Comparison of ENCODE assay signal across 16 cellular contexts in the genomic region with DNA sequence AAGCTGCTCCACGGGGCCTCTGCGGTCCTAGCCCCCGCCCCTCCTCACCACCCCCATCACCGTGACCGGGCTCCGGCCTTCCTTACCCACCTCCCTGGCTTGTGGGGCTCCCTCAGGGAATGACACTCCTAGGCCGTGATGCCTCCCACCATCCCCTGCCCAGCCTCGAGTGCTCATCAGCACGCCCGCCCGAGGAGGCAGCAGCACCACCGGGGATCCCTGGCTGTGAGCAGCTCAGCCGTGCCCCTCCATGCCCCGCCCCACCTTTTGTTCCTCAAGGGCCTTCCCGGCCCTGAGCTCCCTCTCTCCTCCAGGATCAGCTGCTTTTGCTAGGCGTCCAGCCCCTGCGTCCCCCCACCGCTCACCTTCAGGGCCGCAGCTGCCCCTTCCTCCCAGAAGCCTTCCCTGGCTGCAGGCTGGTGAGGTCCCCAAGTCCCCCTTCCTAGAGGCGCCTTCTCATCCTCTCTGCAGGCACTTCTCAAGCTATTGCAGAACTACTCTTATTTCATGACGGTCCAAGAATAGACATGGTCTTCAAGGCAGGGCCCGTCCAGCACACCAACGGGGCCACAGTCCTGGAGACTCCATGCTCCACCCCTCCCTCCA. TPM values are rescaled to one million over a fixed set of nuclear protein-coding genes. Genes with fewer than 3 reads are reported as not detected.
A peak's percentile ranks its signal among the peaks of the same experiment; 100 is the strongest.
DNase-seq lines count a peak whose midpoint lies in the region; ATAC-seq and TF ChIP-seq lines count a peak whose summit lies in the region.
"Had no signal": no experiment of that assay in that cellular context is flagged by ENCODE, and none has a peak within 500 bp of the region (broad histone marks: within the 10 kb centered on the region; RNA-seq: fewer than 3 reads in every experiment).

No MANE protein-coding gene starts in this region.

- WGBS in neuronal stem cell (ENCODE audit: extremely low coverage in 2 of 2, insufficient read length in 2 of 2, insufficient replicate concordance in 1 of 2), 2 donors, result no CpG with 5 or more reads among the region's 23 CpGs

- H2AK5ac ChIP-seq in neuronal stem cell (ENCODE audit: low read depth, low read length), result peak overlapping the region; percentile 97

- no peak overlapping the region for H4K91ac ChIP-seq in neuronal stem cell (ENCODE audit: low read depth, low read length, poor library complexity)

- H3K36me3 ChIP-seq in HEK293 (ENCODE audit: control insufficient read depth in 2 of 2, insufficient read depth in 1 of 2, low read length in 2 of 2), result peaks cover 0 to 18% of the 10 kb centered on the region in 2 experiments; a peak in 1 of 3 replicates
- H3K36me3 ChIP-seq in NT2/D1 (ENCODE audit: insufficient read depth, insufficient read length, low read length), result peaks cover 41% of the 10 kb centered on the region
- no peaks in the 10 kb centered on the region for H3K36me3 ChIP-seq in neuronal stem cell (replicated peaks in 1 of 2; ENCODE audit: control insufficient read depth in 2 of 2, insufficient read depth in 2 of 2, low read length in 2 of 2)
- H3K36me3 ChIP-seq: SJCRH30 had no signal

- peaks cover 2% of the 10 kb centered on the region for H3K79me1 ChIP-seq in neuronal stem cell (ENCODE audit: low read depth, low read length)

- peak overlapping the region; percentile 97 for H3K14ac ChIP-seq in neuronal stem cell (ENCODE audit: low read length)

- peak overlapping the region; percentile 65 for H4K8ac ChIP-seq in neuronal stem cell (ENCODE audit: low read depth, low read length)

- CTCF ChIA-PET in HEK293 (lab: Yijun Ruan, JAX), result no interaction called here

- ATAC-seq in stimulated activated effector memory CD8-positive, alpha-beta T cell treated with anti-CD3 and anti-CD28 coated beads, Interleukin-12 subunit alpha, Interleukin-12 subunit beta, amount 100 ng/mL, for 72 hours, result no peak

- POLR2A ChIA-PET in HEK293 (lab: Yijun Ruan, JAX), result no interaction called here

- H3K36me3 Mint-ChIP-seq in stimulated activated effector memory CD8-positive, alpha-beta T cell treated with anti-CD3 and anti-CD28 coated beads, Interleukin-12 subunit alpha, Interleukin-12 subunit beta, amount 100 ng/mL, for 72 hours, result peaks cover 17% of the 10 kb centered on the region

- TF ChIP-seq CTCF in HEK293 (tag by site-specific recombination; IDR thresholded peaks at IDR 0.05), result no peak

- H3K9me3 Mint-ChIP-seq in stimulated activated effector memory CD8-positive, alpha-beta T cell treated with anti-CD3 and anti-CD28 coated beads, Interleukin-12 subunit alpha, Interleukin-12 subunit beta, amount 100 ng/mL, for 72 hours, result no peaks in the 10 kb centered on the region

- H3K4me1 ChIP-seq in HEK293 (ENCODE audit: control insufficient read depth, insufficient read depth, low read length) (0 out of 2 replicates have a peak, but pooled peaks cover 2% of the 10 kb centered on the region), NT2/D1 (ENCODE audit: insufficient read depth, insufficient read length) (peaks cover 32% of the 10 kb centered on the region), neuronal stem cell (ENCODE audit: control insufficient read depth in 2 of 2, insufficient read depth in 1 of 2, low read depth in 1 of 2, low read length in 2 of 2) (peaks cover 15 to 18% of the 10 kb centered on the region in 2 donors)

- peak overlapping the region; percentile 26 for H2BK15ac ChIP-seq in neuronal stem cell (ENCODE audit: low read length)

- peak overlapping the region; percentile 11 for H3K4me2 ChIP-seq in neuronal stem cell (ENCODE audit: insufficient read depth, low read length, poor library complexity, severe bottlenecking)

- H3K27ac Mint-ChIP-seq in stimulated activated effector memory CD8-positive, alpha-beta T cell treated with anti-CD3 and anti-CD28 coated beads, Interleukin-12 subunit alpha, Interleukin-12 subunit beta, amount 100 ng/mL, for 72 hours, result no peak overlapping the region

- H3K4me3 Mint-ChIP-seq in stimulated activated effector memory CD8-positive, alpha-beta T cell treated with anti-CD3 and anti-CD28 coated beads, Interleukin-12 subunit alpha, Interleukin-12 subunit beta, amount 100 ng/mL, for 72 hours, result no peak overlapping the region

- H3K27ac ChIP-seq in HEK293 (ENCODE audit: extremely low read depth, low read depth, low read length) (no peak overlapping the region), neuronal stem cell (replicated peaks; ENCODE audit: low read length) (no peak overlapping the region)
- H3K27ac ChIP-seq: SJCRH30 had no signal

- peak overlapping the region; percentile 72 for H2BK120ac ChIP-seq in neuronal stem cell (ENCODE audit: low read depth, low read length)

- H3K4me1 Mint-ChIP-seq in stimulated activated effector memory CD8-positive, alpha-beta T cell treated with anti-CD3 and anti-CD28 coated beads, Interleukin-12 subunit alpha, Interleukin-12 subunit beta, amount 100 ng/mL, for 72 hours, result peaks cover 17% of the 10 kb centered on the region

- H3K27me3 ChIP-seq in NT2/D1 (ENCODE audit: insufficient read depth, insufficient read length) (no peaks in the 10 kb centered on the region), neuronal stem cell (ENCODE audit: control insufficient read depth in 3 of 3, insufficient read depth in 3 of 3, low read depth in 1 of 3, low read length in 3 of 3) (no peaks in the 10 kb centered on the region)
- H3K27me3 ChIP-seq: SJCRH30 had no signal

- H3K18ac ChIP-seq in neuronal stem cell (ENCODE audit: low read length), result peak overlapping the region; percentile 93

- H3K4me3 ChIP-seq in HEK293 (ENCODE audit: low read depth, low read length), result no peak overlapping the region
- H3K4me3 ChIP-seq in NT2/D1 (ENCODE audit: insufficient read length, low read depth), result no peak overlapping the region
- no peak overlapping the region for H3K4me3 ChIP-seq in neuronal stem cell (ENCODE audit: low read length in 2 of 2)
- H3K4me3 ChIP-seq: SJCRH30 had no signal

- DNase-seq in NT2/D1 (ENCODE audit: low read depth, low spot score) (no peak), ecto neural progenitor cell (ENCODE audit: low spot score) (peak; percentile 72), neuronal stem cell (ENCODE audit: low spot score) (peak; percentile 33), NCI-H2196 treated with DMSO at 0.1 percent for 48 hours (lab: John Stamatoyannopoulos, UW; ENCODE audit: unreplicated experiment) (no peak), RPMI8226 (no peak)
- DNase-seq in stimulated activated effector memory CD8-positive, alpha-beta T cell treated with anti-CD3 and anti-CD28 coated beads, Interleukin-12 subunit alpha, Interleukin-12 subunit beta, amount 100 ng/mL, for 72 hours (ENCODE audit: low spot score in 2 of 2), result no peak
- DNase-seq in activated CD4-positive, alpha-beta T cell treated with anti-CD3 and anti-CD28 coated beads, Interleukin-2, amount 50 U/mL, for 48 hours, result no peak
- DNase-seq: ACHN; CD4-positive, CD25-positive, alpha-beta regulatory T cell; HCEC 1CT; NCI-H146; NCI-H2107; NCI-H510A; SJCRH30; SW 1271 had no signal

- peak overlapping the region; percentile 53 for H2BK5ac ChIP-seq in neuronal stem cell (ENCODE audit: low read length)

- no peak overlapping the region for H2AFZ ChIP-seq in neuronal stem cell (ENCODE audit: low read length)

- peak overlapping the region; percentile 80 for H3K23ac ChIP-seq in neuronal stem cell (ENCODE audit: low read depth, low read length, poor library complexity)

- H3K4ac ChIP-seq in neuronal stem cell (ENCODE audit: low read length), result peak overlapping the region; percentile 84

- H3K9me3 ChIP-seq in HEK293 (ENCODE audit: control insufficient read depth, insufficient read depth, low read depth, low read length) (no peaks in the 10 kb centered on the region), NT2/D1 (ENCODE audit: insufficient read depth, low read length) (peaks cover 3% of the 10 kb centered on the region; the same call in 1 of the 2 replicates), neuronal stem cell (replicated peaks in 1 of 2; ENCODE audit: control insufficient read depth in 2 of 2, insufficient read depth in 1 of 2, low read depth in 1 of 2, low read length in 2 of 2) (no peaks in the 10 kb centered on the region)
- H3K9me3 ChIP-seq: SJCRH30 had no signal

- H2BK12ac ChIP-seq in neuronal stem cell (ENCODE audit: low read length), result no peak overlapping the region

- H3K9ac ChIP-seq in NT2/D1 (ENCODE audit: insufficient read length, low read depth), result peak overlapping the region; percentile 22
- H3K9ac ChIP-seq in neuronal stem cell (ENCODE audit: low read depth, low read length, poor library complexity), result peak overlapping the region; percentile 70

TF ChIP-seq in HEK293, 187 proteins besides CTCF, POLR2A, EP300 and RAD21:
- TF ChIP-seq ZNF777 (tag by site-specific recombination; IDR thresholded peaks at IDR 0.05; ENCODE audit: borderline replicate concordance) (no peak), ZNF600 (tag by site-specific recombination; IDR thresholded peaks at IDR 0.05) (0 out of 2 replicates have a peak, but pooled peaks have one; percentile 35), KLF1 (tag by site-specific recombination; IDR thresholded peaks at IDR 0.05) (peak; percentile 36), SP2 (tag by site-specific recombination; IDR thresholded peaks at IDR 0.05) (peak; percentile 36), BCL11A (tag by site-specific recombination; IDR thresholded peaks at IDR 0.05; ENCODE audit: low read depth) (no peak), KLF8 (tag by site-specific recombination; IDR thresholded peaks at IDR 0.05) (peak; percentile 21; the same call in 1 of the 2 replicates), ZNF423 (tag by site-specific recombination; IDR thresholded peaks at IDR 0.05) (no peak), ZBTB17 (tag by site-specific recombination; IDR thresholded peaks at IDR 0.05) (no peak)

RNA-seq across cellular contexts. Expression of gene FNDC11, which starts 3.0 kb away (rescaled TPM):
- polyA plus RNA-seq in neuronal stem cell (2013, experiment 1 of 2), result 7.5 TPM
- 7.2 TPM for polyA plus RNA-seq in neuronal stem cell (2013, experiment 2 of 2)

RNA-seq across cellular contexts. Expression of gene SRMS, which starts 9.4 kb away (rescaled TPM):
- polyA plus RNA-seq in neuronal stem cell (2013, experiment 1 of 2), result not detected
- not detected for polyA plus RNA-seq in neuronal stem cell (2013, experiment 2 of 2)
- polyA plus RNA-seq: CD4-positive, CD25-positive, alpha-beta regulatory T cell had no signal

RNA-seq across cellular contexts. Expression of gene HELZ2, which starts 17.1 kb away (rescaled TPM):
- 5.7 TPM for polyA plus RNA-seq in neuronal stem cell (2013, experiment 1 of 2)
- polyA plus RNA-seq in neuronal stem cell (2013, experiment 2 of 2), result 5.8 TPM

RNA-seq across cellular contexts. Expression of gene PTK6, which starts 19.8 kb away (rescaled TPM):
- not detected for polyA plus RNA-seq in neuronal stem cell (2013, experiment 1 of 2)
- not detected for polyA plus RNA-seq in neuronal stem cell (2013, experiment 2 of 2)

RNA-seq across cellular contexts. Expression of gene PPDPF, which starts 36.4 kb away (rescaled TPM):
- polyA plus RNA-seq in neuronal stem cell (2013, experiment 1 of 2), result 310 TPM
- 296 TPM for polyA plus RNA-seq in neuronal stem cell (2013, experiment 2 of 2)

Comparison
In these comparisons a context has a peak if more than half of its experiments do, and no peak if none do; other contexts are left out.
1. DNase-seq: peak in ecto neural progenitor cell (single experiment) and neuronal stem cell (single experiment); none in NT2/D1 (single experiment), NCI-H2196 treated with DMSO at 0.1 percent for 48 hours (single experiment), stimulated activated effector memory CD8-positive, alpha-beta T cell treated with anti-CD3 and anti-CD28 coated beads, Interleukin-12 subunit alpha, Interleukin-12 subunit beta, amount 100 ng/mL, for 72 hours (0 of 2), RPMI8226 (single experiment) and activated CD4-positive, alpha-beta T cell treated with anti-CD3 and anti-CD28 coated beads, Interleukin-2, amount 50 U/mL, for 48 hours (0 of 2).